Comparison of ENCODE assay signal across 8 cellular contexts in the genomic region with DNA sequence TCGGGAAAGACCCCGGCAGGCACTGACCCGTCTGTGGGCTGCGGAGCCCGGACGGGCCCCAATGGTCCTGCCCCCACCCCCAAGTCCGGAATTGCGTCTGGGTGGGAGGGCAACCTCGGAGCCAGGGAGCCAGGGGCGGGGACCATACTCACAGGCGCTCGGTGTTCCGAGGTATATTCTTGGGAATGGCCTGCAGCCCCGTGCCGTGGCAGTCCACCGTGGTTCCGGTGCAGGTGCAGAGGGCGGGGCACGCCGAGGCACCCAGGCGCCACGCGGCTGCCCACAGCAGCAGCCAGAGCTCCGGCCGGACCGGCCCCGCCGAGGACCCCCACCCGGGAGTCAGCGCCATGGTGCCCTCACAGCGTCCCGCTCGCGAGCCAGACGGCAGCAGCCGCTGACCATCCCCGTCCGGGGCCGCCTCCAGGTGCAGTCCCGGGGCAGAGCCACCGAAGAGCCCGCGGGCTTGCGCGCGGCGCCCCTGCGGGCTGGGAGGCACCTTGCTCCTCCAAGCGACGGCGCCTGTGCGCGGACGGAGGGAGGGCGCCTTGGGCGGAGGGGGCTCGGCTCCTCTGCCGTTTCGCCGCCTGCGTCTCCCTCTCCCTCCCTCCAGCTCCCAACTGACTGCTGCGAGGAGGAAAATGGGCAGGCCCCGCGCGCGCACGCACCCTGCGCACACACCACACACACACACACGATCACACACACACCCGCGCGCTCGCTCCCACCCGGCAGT. TPM values are rescaled to one million over a fixed set of nuclear protein-coding genes. Genes with fewer than 3 reads are reported as not detected.
DNase-seq lines count a peak whose midpoint lies in the region; ATAC-seq lines count a peak whose summit lies in the region.

A gene (minus strand): TSS at position 634 of the 733 bp plus-strand sequence. CDS start 285 bp downstream, at position 349.

- no peaks in the 10 kb centered on the region for H3K79me2 ChIP-seq in mesendoderm (ENCODE audit: control insufficient read depth, insufficient read depth, low read length)

- H3K23ac ChIP-seq in mesendoderm (ENCODE audit: low read length), result no peak within 1 kb of the TSS

- no peak within 1 kb of the TSS for H3K27ac Mint-ChIP-seq in IgD-negative memory B cell
- H3K27ac Mint-ChIP-seq in activated naive CD8-positive, alpha-beta T cell, result no peak within 1 kb of the TSS

- H3K36me3 Mint-ChIP-seq in IgD-negative memory B cell, result no peaks in the 10 kb centered on the region
- no peaks in the 10 kb centered on the region for H3K36me3 Mint-ChIP-seq in activated naive CD8-positive, alpha-beta T cell

- H3K4ac ChIP-seq in mesendoderm (ENCODE audit: low read depth, low read length), result no peak within 1 kb of the TSS

- H3K27me3 Mint-ChIP-seq in IgD-negative memory B cell, result peaks cover 40% of the 10 kb centered on the region
- peaks cover 34% of the 10 kb centered on the region for H3K27me3 Mint-ChIP-seq in activated naive CD8-positive, alpha-beta T cell

- H3K9me3 Mint-ChIP-seq in IgD-negative memory B cell, result peaks cover 0 to 2% (median 0%) of the 10 kb centered on the region in 3 donors
- no peaks in the 10 kb centered on the region for H3K9me3 Mint-ChIP-seq in activated naive CD8-positive, alpha-beta T cell (ENCODE audit: low read depth)

- DNase-seq in Ammon's horn (ENCODE audit: low spot score), result peak; percentile 48
- DNase-seq in mesendoderm, result peak; percentile 40
- DNase-seq in HUDEP-2 (lab: John Stamatoyannopoulos, UW; ENCODE audit: unreplicated experiment in 76 of 76), result no peak
- no peak for DNase-seq in NCI-H345 treated with DMSO at 0.1 percent for 48 hours (lab: John Stamatoyannopoulos, UW; ENCODE audit: unreplicated experiment)
- DNase-seq in stimulated activated CD4-positive, alpha-beta T cell treated with anti-CD3 and anti-CD28 coated beads, Interleukin-12 subunit alpha, Interleukin-12 subunit beta, amount 100 ng/mL, for 4 hours, result no peak

- peaks cover 24% of the 10 kb centered on the region for H3K27me3 ChIP-seq in mesendoderm (ENCODE audit: insufficient read depth, low read length, poor library complexity)

- H3K4me2 ChIP-seq in mesendoderm (ENCODE audit: low read length), result peak within 1 kb of the TSS; percentile 45

- H3K4me1 ChIP-seq in mesendoderm (ENCODE audit: control insufficient read depth, low read depth, low read length), result no peaks in the 10 kb centered on the region

- peaks cover 3 to 5% (median 4%) of the 10 kb centered on the region in 3 donors for H3K4me1 Mint-ChIP-seq in IgD-negative memory B cell
- peaks cover 8% of the 10 kb centered on the region for H3K4me1 Mint-ChIP-seq in activated naive CD8-positive, alpha-beta T cell (ENCODE audit: low read depth)

- no peaks in the 10 kb centered on the region for H3K79me1 ChIP-seq in mesendoderm (ENCODE audit: low read length)

- no peak within 1 kb of the TSS for H3K27ac ChIP-seq in mesendoderm (ENCODE audit: low read depth, low read length)

- no peak within 1 kb of the TSS for H3K18ac ChIP-seq in mesendoderm (ENCODE audit: low read length)

- peak within 1 kb of the TSS; percentile 24 for H3K9ac ChIP-seq in mesendoderm (ENCODE audit: low read length)

- no peak within 1 kb of the TSS for H2AK5ac ChIP-seq in mesendoderm (ENCODE audit: low read length)

- no peak within 1 kb of the TSS for H4K5ac ChIP-seq in mesendoderm (ENCODE audit: low read length)

- H3K4me3 ChIP-seq in mesendoderm (ENCODE audit: low read length), result no peak within 1 kb of the TSS

- H3K56ac ChIP-seq in mesendoderm (ENCODE audit: low read length), result peak within 1 kb of the TSS; percentile 49

- no peaks in the 10 kb centered on the region for H3K36me3 ChIP-seq in mesendoderm (ENCODE audit: control insufficient read depth, insufficient read depth, low read length)

- peak within 1 kb of the TSS in 3 of 4 donors; percentile 62 to 77 (median 75) for H3K4me3 Mint-ChIP-seq in IgD-negative memory B cell
- peak within 1 kb of the TSS; percentile 63 for H3K4me3 Mint-ChIP-seq in activated naive CD8-positive, alpha-beta T cell

- ATAC-seq in GM18498 (IDR thresholded peaks at IDR 0.05; ENCODE audit: unreplicated experiment), result no peak

- H4K8ac ChIP-seq in mesendoderm (ENCODE audit: low read depth, low read length), result no peak within 1 kb of the TSS

- H2BK120ac ChIP-seq in mesendoderm (ENCODE audit: low read depth, low read length), result no peak within 1 kb of the TSS

- no peak within 1 kb of the TSS for H2BK5ac ChIP-seq in mesendoderm (ENCODE audit: low read length)

- no CpG with 5 or more reads among the region's 74 CpGs for WGBS in mesendoderm (ENCODE audit: extremely low coverage, insufficient coverage, low lambda C conversion rate)

- no peak within 1 kb of the TSS for H2BK15ac ChIP-seq in mesendoderm (replicated peaks; ENCODE audit: low read depth)

RNA-seq across cellular contexts. Expression of the gene that starts here (rescaled TPM):
- polyA plus RNA-seq in IgD-negative memory B cell, result not detected
- 0.20 TPM for polyA plus RNA-seq in mesendoderm (2013, experiment 1 of 2)
- polyA plus RNA-seq in mesendoderm (2013, experiment 2 of 2), result 0.15 TPM

Comparison
In these comparisons a context has a peak if more than half of its experiments do, and no peak if none do; other contexts are left out.
1. DNase-seq: peak in Ammon's horn (single experiment) and mesendoderm (single experiment); none in HUDEP-2 (0 of 76), NCI-H345 treated with DMSO at 0.1 percent for 48 hours (single experiment) and stimulated activated CD4-positive, alpha-beta T cell treated with anti-CD3 and anti-CD28 coated beads, Interleukin-12 subunit alpha, Interleukin-12 subunit beta, amount 100 ng/mL, for 4 hours (single experiment).